ENCODE assay signal across 3 cellular contexts in the genomic region with DNA sequence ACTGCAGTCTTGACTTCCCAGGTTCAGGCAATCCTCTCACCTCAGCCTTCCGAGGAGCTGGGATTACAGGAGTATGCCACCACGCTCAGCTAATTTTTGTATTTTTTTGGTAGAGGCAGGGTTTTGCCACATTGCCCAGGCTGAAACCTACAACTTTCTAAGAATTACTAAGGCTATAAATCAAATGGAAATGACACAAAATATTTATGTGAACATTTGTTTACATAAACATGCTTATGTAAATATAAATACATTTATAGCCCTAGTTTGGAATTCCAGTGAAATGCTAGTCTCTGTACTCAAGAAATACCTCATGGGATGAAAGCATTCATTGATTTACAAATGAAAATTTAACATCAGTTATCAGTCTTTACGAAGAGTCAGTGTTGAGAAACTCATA.
TF ChIP-seq lines count a peak whose summit lies in the region.

No MANE protein-coding gene starts in this region.

TF ChIP-seq in HepG2, 621 proteins besides CTCF, POLR2A, EP300 and RAD21:
- TF ChIP-seq ZNF737 (CRISPR knock-in tag; IDR thresholded peaks at IDR 0.05; ENCODE audit: borderline replicate concordance) (no peak), FOXA1 (IDR thresholded peaks at IDR 0.05) (peak; percentile 80; the same call in 1 of the 2 replicates), FOXA1 (CRISPR knock-in tag; IDR thresholded peaks at IDR 0.05) (no peak), SETDB1 (CRISPR knock-in tag; IDR thresholded peaks at IDR 0.05; ENCODE audit: borderline replicate concordance) (no peak)

TF ChIP-seq in HEK293, 187 proteins besides CTCF, POLR2A, EP300 and RAD21:
- TF ChIP-seq ZNF175 (tag by site-specific recombination; IDR thresholded peaks at IDR 0.05) (no peak), TCF7L2 (IDR thresholded peaks at IDR 0.05; ENCODE audit: borderline replicate concordance, low read depth, low read length) (no peak), ZNF391 (tag by site-specific recombination; IDR thresholded peaks at IDR 0.05; ENCODE audit: borderline replicate concordance, low read depth) (no peak), ZNF324 (tag by site-specific recombination; IDR thresholded peaks at IDR 0.05) (no peak), ZNF214 (tag by site-specific recombination; IDR thresholded peaks at IDR 0.05; ENCODE audit: borderline replicate concordance) (no peak), ZXDB (tag by site-specific recombination; IDR thresholded peaks at IDR 0.05) (no peak)
- TF ChIP-seq, protein P1, sequence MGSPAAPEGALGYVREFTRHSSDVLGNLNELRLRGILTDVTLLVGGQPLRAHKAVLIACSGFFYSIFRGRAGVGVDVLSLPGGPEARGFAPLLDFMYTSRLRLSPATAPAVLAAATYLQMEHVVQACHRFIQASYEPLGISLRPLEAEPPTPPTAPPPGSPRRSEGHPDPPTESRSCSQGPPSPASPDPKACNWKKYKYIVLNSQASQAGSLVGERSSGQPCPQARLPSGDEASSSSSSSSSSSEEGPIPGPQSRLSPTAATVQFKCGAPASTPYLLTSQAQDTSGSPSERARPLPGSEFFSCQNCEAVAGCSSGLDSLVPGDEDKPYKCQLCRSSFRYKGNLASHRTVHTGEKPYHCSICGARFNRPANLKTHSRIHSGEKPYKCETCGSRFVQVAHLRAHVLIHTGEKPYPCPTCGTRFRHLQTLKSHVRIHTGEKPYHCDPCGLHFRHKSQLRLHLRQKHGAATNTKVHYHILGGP (tag by site-specific recombination; IDR thresholded peaks at IDR 0.05), result 0 out of 2 replicates have a peak, but pooled peaks have one; percentile 23
- TF ChIP-seq, protein P2, sequence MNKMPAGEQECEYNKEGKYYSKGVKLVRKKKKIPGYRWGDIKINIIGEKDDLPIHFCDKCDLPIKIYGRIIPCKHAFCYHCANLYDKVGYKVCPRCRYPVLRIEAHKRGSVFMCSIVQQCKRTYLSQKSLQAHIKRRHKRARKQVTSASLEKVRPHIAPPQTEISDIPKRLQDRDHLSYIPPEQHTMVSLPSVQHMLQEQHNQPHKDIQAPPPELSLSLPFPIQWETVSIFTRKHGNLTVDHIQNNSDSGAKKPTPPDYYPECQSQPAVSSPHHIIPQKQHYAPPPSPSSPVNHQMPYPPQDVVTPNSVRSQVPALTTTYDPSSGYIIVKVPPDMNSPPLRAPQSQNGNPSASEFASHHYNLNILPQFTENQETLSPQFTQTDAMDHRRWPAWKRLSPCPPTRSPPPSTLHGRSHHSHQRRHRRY (tag by site-specific recombination; IDR thresholded peaks at IDR 0.05), result no peak
TF ChIP-seq in HEK293: peak in this region for 1.

TF ChIP-seq in K562, 482 proteins besides CTCF, POLR2A, EP300 and RAD21:
- TF ChIP-seq MEIS2 (IDR thresholded peaks at IDR 0.05; ENCODE audit: partially characterized antibody), result peak; percentile 28
- TF ChIP-seq CREBBP (IDR thresholded peaks at IDR 0.05; ENCODE audit: low read depth, low read length), result no peak
- TF ChIP-seq THAP12 (CRISPR knock-in tag; IDR thresholded peaks at IDR 0.05), result no peak
- TF ChIP-seq FOXK1 (CRISPR knock-in tag; IDR thresholded peaks at IDR 0.05; ENCODE audit: borderline replicate concordance), result no peak
